1 cellular context compared by ENCODE assay signal in the genomic region with DNA sequence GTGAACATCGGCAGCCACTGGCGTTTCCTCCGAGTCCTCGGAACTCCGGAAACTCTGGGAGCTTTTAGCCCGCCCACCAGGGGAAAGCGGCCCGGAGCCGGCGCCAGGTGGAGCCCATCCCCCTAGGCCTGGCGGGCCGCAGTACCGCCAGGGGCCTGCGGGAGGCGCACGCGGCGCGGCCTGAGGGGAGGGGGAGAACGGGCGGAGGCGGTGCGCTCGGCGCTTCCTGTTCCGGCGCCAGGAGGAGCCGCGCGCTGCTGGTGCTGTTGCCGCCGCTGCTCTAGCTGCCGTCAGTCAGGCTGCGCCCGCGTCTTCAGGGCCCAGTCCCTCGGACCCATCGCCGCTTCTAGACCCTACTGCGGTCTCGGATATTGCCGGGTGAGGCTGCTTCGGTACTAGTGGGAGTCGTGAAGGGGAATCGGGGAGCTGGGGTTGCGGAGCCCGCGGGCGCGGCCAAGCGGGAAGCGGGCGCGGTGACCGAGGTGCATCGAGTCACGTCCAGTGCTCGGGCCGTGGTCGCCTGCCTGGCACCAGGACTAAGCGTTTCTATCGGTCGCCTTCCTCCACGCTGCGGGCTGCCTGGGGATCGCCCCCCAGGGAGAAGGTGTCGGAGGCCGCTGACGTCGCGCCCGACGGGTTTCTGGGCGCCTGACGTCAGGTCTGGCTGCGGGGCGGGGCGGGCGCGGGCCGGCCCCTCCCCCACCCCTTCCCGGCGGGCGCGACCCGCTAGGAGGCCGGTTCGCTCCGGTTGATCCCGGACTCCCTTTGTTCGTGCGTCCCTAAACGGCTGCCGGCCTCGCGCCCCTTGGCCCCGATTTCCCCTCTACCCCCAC.
TF ChIP-seq lines count a peak whose summit lies in the region.

TSS of gene MAPK1IP1L (plus strand) at position 222 of the 833 bp plus-strand sequence. CDS start 10,037 bp downstream, outside the sequence.

TF ChIP-seq in K562, 482 proteins besides CTCF, POLR2A, EP300 and RAD21 (continued from another document and continues in another):
- TF ChIP-seq MBD2 (IDR thresholded peaks at IDR 0.05; ENCODE audit: borderline replicate concordance, low read depth) (0 out of 2 replicates have a peak, but pooled peaks have one; percentile 40), POLR2H (tag; IDR thresholded peaks at IDR 0.05; ENCODE audit: low read depth) (peak; percentile 85), ZFP36 (IDR thresholded peaks at IDR 0.05; ENCODE audit: low read depth, low read length, partially characterized antibody) (no peak), MYBL2 (IDR thresholded peaks at IDR 0.05; ENCODE audit: low read depth) (no peak), MYBL2 (CRISPR knock-in tag; IDR thresholded peaks at IDR 0.05; ENCODE audit: borderline replicate concordance) (no peak), NONO (IDR thresholded peaks at IDR 0.05; ENCODE audit: low read depth in 2 of 2, low read length in 1 of 2) (peak; percentile 45 to 64; a peak in 1 of 4 replicates), NFIC (IDR thresholded peaks at IDR 0.05) (peak; percentile 43; the same call in 1 of the 2 replicates), ZNF140 (CRISPR knock-in tag; IDR thresholded peaks at IDR 0.05) (no peak), CHD1 (IDR thresholded peaks at IDR 0.05; ENCODE audit: low read length) (peak; percentile 40), TEAD4 (IDR thresholded peaks at IDR 0.05; ENCODE audit: low read length) (no peak; the same call in 1 of the 2 replicates), TEAD4 (CRISPR knock-in tag; IDR thresholded peaks at IDR 0.05; ENCODE audit: borderline replicate concordance) (no peak), ZBTB34 (CRISPR knock-in tag; IDR thresholded peaks at IDR 0.05) (no peak), NUFIP1 (IDR thresholded peaks at IDR 0.05; ENCODE audit: partially characterized antibody) (no peak), PCBP1 (IDR thresholded peaks at IDR 0.05; ENCODE audit: low read depth, low read length, poor library complexity, severe bottlenecking) (peak; percentile 89), CHD2 (IDR thresholded peaks at IDR 0.05; ENCODE audit: low read depth, low read length) (peak; percentile 75; the same call in 1 of the 2 replicates), ZNF707 (CRISPR knock-in tag; conservative IDR thresholded peaks at IDR 0.05) (no peak), ARNT (IDR thresholded peaks at IDR 0.05) (no peak), NFATC3 (IDR thresholded peaks at IDR 0.05) (no peak), BHLHE40 (IDR thresholded peaks at IDR 0.05; ENCODE audit: low read length) (no peak), CREB1 (IDR thresholded peaks at IDR 0.05) (peak; percentile 94), CREB1 (CRISPR knock-in tag; IDR thresholded peaks at IDR 0.05) (peak; percentile 89), RHOXF2B (CRISPR knock-in tag; conservative IDR thresholded peaks at IDR 0.05) (no peak), THAP7 (CRISPR knock-in tag; IDR thresholded peaks at IDR 0.05) (peak; percentile 47; the same call in 1 of the 2 replicates), DEAF1 (CRISPR knock-in tag; IDR thresholded peaks at IDR 0.05) (peak; percentile 54; the same call in 1 of the 2 replicates), ZNF561 (CRISPR knock-in tag; conservative IDR thresholded peaks at IDR 0.05) (no peak), HDGF (IDR thresholded peaks at IDR 0.05) (no peak), HDAC2 (IDR thresholded peaks at IDR 0.05) (no peak), POLR3A (IDR thresholded peaks at IDR 0.05; ENCODE audit: borderline replicate concordance, extremely low read depth, insufficient read depth, insufficient read length) (no peak), SPI1 (IDR thresholded peaks at IDR 0.05; ENCODE audit: borderline replicate concordance, low read depth, low read length) (peak; percentile 36; the same call in 1 of the 2 replicates), TCF7L2 (IDR thresholded peaks at IDR 0.05; ENCODE audit: low read depth, low read length) (no peak), FOXP1 (CRISPR knock-in tag; IDR thresholded peaks at IDR 0.05) (peak; percentile 83), ZNF280B (CRISPR knock-in tag; IDR thresholded peaks at IDR 0.05) (no peak), CBX5 (IDR thresholded peaks at IDR 0.05; ENCODE audit: borderline replicate concordance, low read depth) (no peak), PTTG1 (tag; IDR thresholded peaks at IDR 0.05; ENCODE audit: low read depth) (no peak), WHSC1 (IDR thresholded peaks at IDR 0.05; ENCODE audit: low read length) (no peak), ZNF511 (CRISPR knock-in tag; IDR thresholded peaks at IDR 0.05) (peak; percentile 53), POLR2B (IDR thresholded peaks at IDR 0.05; ENCODE audit: low read depth, partially characterized antibody) (peak; percentile 96), ZBTB49 (CRISPR knock-in tag; IDR thresholded peaks at IDR 0.05; ENCODE audit: borderline replicate concordance) (no peak), ZFP30 (CRISPR knock-in tag; IDR thresholded peaks at IDR 0.05; ENCODE audit: borderline replicate concordance) (no peak), HDAC8 (tag; IDR thresholded peaks at IDR 0.05) (no peak), GTF2F1 (IDR thresholded peaks at IDR 0.05; ENCODE audit: low read depth, low read length) (peak; percentile 23; the same call in 1 of the 2 replicates), ZEB2 (IDR thresholded peaks at IDR 0.05) (no peak), SLC30A9 (CRISPR knock-in tag; IDR thresholded peaks at IDR 0.05) (no peak), ZNF780A (CRISPR knock-in tag; IDR thresholded peaks at IDR 0.05) (no peak), ZNF436 (CRISPR knock-in tag; IDR thresholded peaks at IDR 0.05) (no peak), CCNT2 (IDR thresholded peaks at IDR 0.05; ENCODE audit: borderline replicate concordance, extremely low read depth, insufficient read length, low read depth, low read length) (peak; percentile 71), PREB (CRISPR knock-in tag; IDR thresholded peaks at IDR 0.05) (no peak), MEF2D (tag; conservative IDR thresholded peaks at IDR 0.05; ENCODE audit: low read depth) (no peak), ZNF444 (CRISPR knock-in tag; IDR thresholded peaks at IDR 0.05) (no peak)
- TF ChIP-seq, protein P1, sequence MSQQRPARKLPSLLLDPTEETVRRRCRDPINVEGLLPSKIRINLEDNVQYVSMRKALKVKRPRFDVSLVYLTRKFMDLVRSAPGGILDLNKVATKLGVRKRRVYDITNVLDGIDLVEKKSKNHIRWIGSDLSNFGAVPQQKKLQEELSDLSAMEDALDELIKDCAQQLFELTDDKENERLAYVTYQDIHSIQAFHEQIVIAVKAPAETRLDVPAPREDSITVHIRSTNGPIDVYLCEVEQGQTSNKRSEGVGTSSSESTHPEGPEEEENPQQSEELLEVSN (IDR thresholded peaks at IDR 0.05; ENCODE audit: borderline replicate concordance in 1 of 2, extremely low read depth in 1 of 2, insufficient read depth in 1 of 2, insufficient read length in 1 of 2, low read depth in 1 of 2, low read length in 1 of 2, poor library complexity in 1 of 2, severe bottlenecking in 1 of 2), result peak; percentile 15 to 65
- TF ChIP-seq, protein P2, sequence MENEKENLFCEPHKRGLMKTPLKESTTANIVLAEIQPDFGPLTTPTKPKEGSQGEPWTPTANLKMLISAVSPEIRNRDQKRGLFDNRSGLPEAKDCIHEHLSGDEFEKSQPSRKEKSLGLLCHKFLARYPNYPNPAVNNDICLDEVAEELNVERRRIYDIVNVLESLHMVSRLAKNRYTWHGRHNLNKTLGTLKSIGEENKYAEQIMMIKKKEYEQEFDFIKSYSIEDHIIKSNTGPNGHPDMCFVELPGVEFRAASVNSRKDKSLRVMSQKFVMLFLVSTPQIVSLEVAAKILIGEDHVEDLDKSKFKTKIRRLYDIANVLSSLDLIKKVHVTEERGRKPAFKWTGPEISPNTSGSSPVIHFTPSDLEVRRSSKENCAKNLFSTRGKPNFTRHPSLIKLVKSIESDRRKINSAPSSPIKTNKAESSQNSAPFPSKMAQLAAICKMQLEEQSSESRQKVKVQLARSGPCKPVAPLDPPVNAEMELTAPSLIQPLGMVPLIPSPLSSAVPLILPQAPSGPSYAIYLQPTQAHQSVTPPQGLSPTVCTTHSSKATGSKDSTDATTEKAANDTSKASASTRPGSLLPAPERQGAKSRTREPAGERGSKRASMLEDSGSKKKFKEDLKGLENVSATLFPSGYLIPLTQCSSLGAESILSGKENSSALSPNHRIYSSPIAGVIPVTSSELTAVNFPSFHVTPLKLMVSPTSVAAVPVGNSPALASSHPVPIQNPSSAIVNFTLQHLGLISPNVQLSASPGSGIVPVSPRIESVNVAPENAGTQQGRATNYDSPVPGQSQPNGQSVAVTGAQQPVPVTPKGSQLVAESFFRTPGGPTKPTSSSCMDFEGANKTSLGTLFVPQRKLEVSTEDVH (IDR thresholded peaks at IDR 0.05; ENCODE audit: low read depth, partially characterized antibody), result no peak
- TF ChIP-seq, protein P3, sequence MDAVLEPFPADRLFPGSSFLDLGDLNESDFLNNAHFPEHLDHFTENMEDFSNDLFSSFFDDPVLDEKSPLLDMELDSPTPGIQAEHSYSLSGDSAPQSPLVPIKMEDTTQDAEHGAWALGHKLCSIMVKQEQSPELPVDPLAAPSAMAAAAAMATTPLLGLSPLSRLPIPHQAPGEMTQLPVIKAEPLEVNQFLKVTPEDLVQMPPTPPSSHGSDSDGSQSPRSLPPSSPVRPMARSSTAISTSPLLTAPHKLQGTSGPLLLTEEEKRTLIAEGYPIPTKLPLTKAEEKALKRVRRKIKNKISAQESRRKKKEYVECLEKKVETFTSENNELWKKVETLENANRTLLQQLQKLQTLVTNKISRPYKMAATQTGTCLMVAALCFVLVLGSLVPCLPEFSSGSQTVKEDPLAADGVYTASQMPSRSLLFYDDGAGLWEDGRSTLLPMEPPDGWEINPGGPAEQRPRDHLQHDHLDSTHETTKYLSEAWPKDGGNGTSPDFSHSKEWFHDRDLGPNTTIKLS (IDR thresholded peaks at IDR 0.05; ENCODE audit: borderline replicate concordance, low read depth), result peak; percentile 71; the same call in 1 of the 2 replicates
